ENCODE assay signal across 8 cellular contexts in the genomic region with DNA sequence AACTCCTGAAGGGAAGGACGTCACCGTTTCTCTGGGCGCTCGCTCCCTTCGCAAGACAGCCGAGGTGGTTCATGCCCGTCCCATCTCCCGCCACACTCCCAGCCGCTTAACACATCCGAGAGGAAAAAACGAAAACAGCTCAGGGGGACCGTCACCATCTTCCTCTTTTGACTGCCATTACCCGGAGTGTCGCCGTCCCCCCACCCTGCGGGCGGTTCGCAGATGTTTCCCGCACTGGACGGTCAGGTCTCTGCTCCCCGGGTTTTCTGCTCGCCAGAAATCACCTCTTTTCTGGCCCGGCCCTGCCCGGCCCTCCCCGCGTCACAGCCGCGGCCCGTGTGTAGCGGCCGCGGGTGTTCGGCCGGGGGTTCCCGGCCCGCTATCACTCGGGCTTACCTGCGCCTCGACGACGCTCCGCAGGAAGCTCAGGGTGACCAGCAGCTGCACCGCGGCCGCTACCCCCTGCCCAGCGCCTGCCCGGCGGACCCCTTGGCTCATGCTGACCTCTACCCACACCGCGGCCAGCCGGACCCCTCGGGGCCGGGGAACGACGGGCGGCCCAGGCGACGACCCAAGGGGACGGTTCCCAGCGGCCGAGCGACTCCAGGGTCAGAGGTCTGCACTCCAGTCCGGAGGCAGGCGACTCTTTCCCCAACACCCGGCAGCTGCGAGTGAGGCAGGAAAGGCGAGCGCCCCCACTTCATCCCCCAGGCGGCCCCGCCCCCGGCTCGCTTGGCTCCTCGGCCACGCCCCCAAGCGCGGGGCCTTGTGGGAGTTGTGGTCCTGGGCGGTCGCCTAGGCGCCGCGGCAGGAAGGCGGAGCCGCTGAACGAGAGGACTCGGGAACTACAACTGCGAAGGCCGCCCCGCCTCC. TPM values are rescaled to one million over a fixed set of nuclear protein-coding genes. Genes with fewer than 3 reads are reported as not detected.
A peak's percentile ranks its signal among the peaks of the same experiment; 100 is the strongest.
DNase-seq lines count a peak whose midpoint lies in the region; ATAC-seq and TF ChIP-seq lines count a peak whose summit lies in the region.

TSS of gene ERO1B (minus strand) at position 673 of the 873 bp plus-strand sequence. CDS start at position 498, 175 bp downstream.

- H3K4me1 Mint-ChIP-seq in CD4-positive, alpha-beta T cell (ENCODE audit: low read depth): peaks cover 57% of the 10 kb centered on the region

- H3K27ac ChIP-seq in CD4-positive, alpha-beta T cell (ENCODE audit: low read depth, low read length): peak within 1 kb of the TSS; percentile 63
- H3K27ac ChIP-seq in dorsolateral prefrontal cortex: peak within 1 kb of the TSS in 50 of 59 donors; percentile 7 to 89 (median 70)

- H3K27ac Mint-ChIP-seq in CD4-positive, alpha-beta T cell: peak within 1 kb of the TSS; percentile 80

- H3K27me3 Mint-ChIP-seq in CD4-positive, alpha-beta T cell: no peaks in the 10 kb centered on the region

- H3K4me3 ChIP-seq in dorsolateral prefrontal cortex (peak within 1 kb of the TSS; percentile 66 to 99 (median 93)), lower leg skin (ENCODE audit: low read depth, poor library complexity, severe bottlenecking) (peak within 1 kb of the TSS; percentile 96)

- intact Hi-C loops in CD4-positive, alpha-beta T cell (cut with DNase I, micrococcal nuclease): loop anchor here (2.0 to 10.0 kb wide), 9 partner anchors 139 to 779 kb away; partner anchors contain the start of genes LGALS8 (in 2 of the 2), B3GALNT2 (in 1 of the 2), GPR137B (in 1 of the 2) and HEATR1 (in 1 of the 2)
- intact Hi-C loops in dorsolateral prefrontal cortex (cut with DNase I) (loop anchor here (2.0 to 10.0 kb wide), 9 partner anchors 137 to 954 kb away; partner anchors contain the start of genes GPR137B (in 2 of the 2), MTR (in 2 of the 2), ARID4B (in 1 of the 2) and B3GALNT2 (in 1 of the 2)), lower leg skin (cut with DNase I; ENCODE audit: low total_unique reads) (no loop called here)

- H3K36me3 Mint-ChIP-seq in CD4-positive, alpha-beta T cell (ENCODE audit: low read depth): peaks cover 7% of the 10 kb centered on the region

- DNase-seq in CD4-positive, alpha-beta T cell: peak; percentile 92 to 99 (median 96)
- peak; percentile 80 for DNase-seq in NCI-H748 treated with DMSO at 0.1 percent for 48 hours (lab: John Stamatoyannopoulos, UW)
- peak; percentile 96 for DNase-seq in activated CD4-positive, alpha-beta T cell treated with anti-CD3 and anti-CD28 coated beads, Interleukin-2, amount 50 U/mL, for 48 hours
- peak; percentile 94 to 100 (median 97) for DNase-seq in dorsolateral prefrontal cortex
- DNase-seq in lower leg skin (ENCODE audit: low spot score in 2 of 2): peak; percentile 95 to 99
- peak; percentile 96 to 97 for DNase-seq in stimulated activated CD4-positive, alpha-beta T cell treated with anti-CD3 and anti-CD28 coated beads, Interleukin-4, amount 100 ng/mL, for 4 hours

- no peaks in the 10 kb centered on the region for H3K9me3 ChIP-seq in CD4-positive, alpha-beta T cell (ENCODE audit: control insufficient read depth, low read length)

- 1% methylated on average over 33 to 64 of the region's 88 CpGs for WGBS in lower leg skin, 2 donors

- ATAC-seq in CD4-positive, alpha-beta T cell (ENCODE audit: poor library complexity): peak; percentile 92
- peak; percentile 85 for ATAC-seq in GM19397 (IDR thresholded peaks at IDR 0.05; ENCODE audit: unreplicated experiment)
- peak; percentile 77 for ATAC-seq in HG03565 (IDR thresholded peaks at IDR 0.05; ENCODE audit: unreplicated experiment)

- peak in 1 of 2 donors; percentile 71 for TF ChIP-seq POLR2A in lower leg skin (IDR thresholded peaks at IDR 0.05)

- peak within 1 kb of the TSS; percentile 97 for H3K4me3 Mint-ChIP-seq in CD4-positive, alpha-beta T cell

- no peaks in the 10 kb centered on the region for H3K27me3 ChIP-seq in CD4-positive, alpha-beta T cell (ENCODE audit: control insufficient read depth, insufficient read depth, low read length)
- no peaks in the 10 kb centered on the region for H3K27me3 ChIP-seq in dorsolateral prefrontal cortex

- CTCF ChIA-PET in CD4-positive, alpha-beta T cell (lab: Charles Lee): no interaction called here

- H3K9me3 Mint-ChIP-seq in CD4-positive, alpha-beta T cell: no peaks in the 10 kb centered on the region

- TF ChIP-seq CTCF in CD4-positive, alpha-beta T cell (IDR thresholded peaks at IDR 0.05): no peak
- TF ChIP-seq CTCF in dorsolateral prefrontal cortex (IDR thresholded peaks at IDR 0.05 in 54 of 56, conservative IDR thresholded peaks at IDR 0.05 in 2 of 56; ENCODE audit: low read depth in 1 of 56, partially characterized antibody in 56 of 56): peak in 48 of 56 donors; percentile 14 to 66 (median 44)
- TF ChIP-seq CTCF in lower leg skin (IDR thresholded peaks at IDR 0.05): no peak

- POLR2A ChIA-PET in CD4-positive, alpha-beta T cell (lab: Charles Lee): interaction anchor here (0.8 to 1.8 kb wide), 9 partner anchors 19 to 955 kb away, joined by 3 to 7 read pairs (median 6); partner anchors contain the start of genes EDARADD and MTR

RNA-seq across cellular contexts. Expression of gene ERO1B, which starts in this region (rescaled TPM):
- total RNA-seq in CD4-positive, alpha-beta T cell: 10 to 100 TPM; 15.2 to 16.5 TPM
- total RNA-seq in dorsolateral prefrontal cortex (10 to 100 TPM in 91 of 120 experiments, 1 to 10 TPM in 29; 8.1 to 22.9 (median 11.5) TPM), lower leg skin (1 to 10 TPM; 2.0 to 5.5 (median 3.9) TPM)

Comparison
In these comparisons a context has a peak if more than half of its experiments do, and no peak if none do; other contexts are left out.
1. Peak in every context shown above with its lines: DNase-seq, ATAC-seq, H3K4me3 ChIP-seq and H3K27ac ChIP-seq.
2. CTCF ChIP-seq: peak in dorsolateral prefrontal cortex (48 of 56); none in CD4-positive, alpha-beta T cell (single experiment) and lower leg skin (0 of 3).